Comparison of ENCODE assay signal across 1 cellular context in the genomic region with DNA sequence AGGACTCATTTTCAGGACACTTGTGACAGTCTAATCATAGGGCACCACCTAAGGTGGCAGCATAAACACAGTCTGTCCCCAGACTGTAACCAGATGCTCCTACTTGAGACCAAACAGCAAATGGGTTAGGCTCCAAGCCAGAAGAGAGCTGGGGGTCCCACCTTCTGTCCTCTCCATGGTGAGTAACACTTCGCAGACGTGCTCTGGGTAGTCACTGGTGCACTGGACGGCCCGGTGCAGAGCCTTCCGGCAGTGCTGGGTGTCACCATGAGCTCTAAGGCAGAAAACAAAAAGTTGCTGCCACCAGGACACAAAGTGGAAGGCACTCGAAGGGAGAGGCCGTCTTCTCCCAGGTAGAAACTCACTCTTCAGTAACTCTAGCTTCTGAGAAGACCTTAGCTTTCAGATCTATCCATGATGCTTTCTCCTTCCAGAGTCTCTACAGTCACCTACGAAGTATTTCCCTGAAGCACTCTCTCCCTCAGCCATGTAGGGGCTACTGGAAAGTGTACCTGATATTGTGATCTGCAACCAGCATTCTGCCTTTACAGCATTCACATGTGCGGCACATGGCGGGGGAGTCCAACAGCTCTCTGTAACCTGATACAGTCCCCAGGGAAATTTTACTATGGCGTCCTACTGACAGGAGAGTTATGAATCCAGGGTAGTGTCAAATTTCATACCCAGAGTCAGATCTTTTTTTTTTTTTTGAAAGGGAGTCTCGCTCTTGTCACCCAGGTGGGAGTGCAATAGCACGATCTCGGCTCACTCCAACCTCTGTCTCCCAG.
TF ChIP-seq lines count a peak whose summit lies in the region.

No MANE protein-coding gene starts in this region.

TF ChIP-seq in K562, 482 proteins besides CTCF, POLR2A, EP300 and RAD21 (continued from another document and continues in another):
- TF ChIP-seq, protein P1, sequence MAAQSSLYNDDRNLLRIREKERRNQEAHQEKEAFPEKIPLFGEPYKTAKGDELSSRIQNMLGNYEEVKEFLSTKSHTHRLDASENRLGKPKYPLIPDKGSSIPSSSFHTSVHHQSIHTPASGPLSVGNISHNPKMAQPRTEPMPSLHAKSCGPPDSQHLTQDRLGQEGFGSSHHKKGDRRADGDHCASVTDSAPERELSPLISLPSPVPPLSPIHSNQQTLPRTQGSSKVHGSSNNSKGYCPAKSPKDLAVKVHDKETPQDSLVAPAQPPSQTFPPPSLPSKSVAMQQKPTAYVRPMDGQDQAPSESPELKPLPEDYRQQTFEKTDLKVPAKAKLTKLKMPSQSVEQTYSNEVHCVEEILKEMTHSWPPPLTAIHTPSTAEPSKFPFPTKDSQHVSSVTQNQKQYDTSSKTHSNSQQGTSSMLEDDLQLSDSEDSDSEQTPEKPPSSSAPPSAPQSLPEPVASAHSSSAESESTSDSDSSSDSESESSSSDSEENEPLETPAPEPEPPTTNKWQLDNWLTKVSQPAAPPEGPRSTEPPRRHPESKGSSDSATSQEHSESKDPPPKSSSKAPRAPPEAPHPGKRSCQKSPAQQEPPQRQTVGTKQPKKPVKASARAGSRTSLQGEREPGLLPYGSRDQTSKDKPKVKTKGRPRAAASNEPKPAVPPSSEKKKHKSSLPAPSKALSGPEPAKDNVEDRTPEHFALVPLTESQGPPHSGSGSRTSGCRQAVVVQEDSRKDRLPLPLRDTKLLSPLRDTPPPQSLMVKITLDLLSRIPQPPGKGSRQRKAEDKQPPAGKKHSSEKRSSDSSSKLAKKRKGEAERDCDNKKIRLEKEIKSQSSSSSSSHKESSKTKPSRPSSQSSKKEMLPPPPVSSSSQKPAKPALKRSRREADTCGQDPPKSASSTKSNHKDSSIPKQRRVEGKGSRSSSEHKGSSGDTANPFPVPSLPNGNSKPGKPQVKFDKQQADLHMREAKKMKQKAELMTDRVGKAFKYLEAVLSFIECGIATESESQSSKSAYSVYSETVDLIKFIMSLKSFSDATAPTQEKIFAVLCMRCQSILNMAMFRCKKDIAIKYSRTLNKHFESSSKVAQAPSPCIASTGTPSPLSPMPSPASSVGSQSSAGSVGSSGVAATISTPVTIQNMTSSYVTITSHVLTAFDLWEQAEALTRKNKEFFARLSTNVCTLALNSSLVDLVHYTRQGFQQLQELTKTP (IDR thresholded peaks at IDR 0.05; ENCODE audit: low read depth in 1 of 2, partially characterized antibody in 2 of 2) = no peak
- TF ChIP-seq MYC (IDR thresholded peaks at IDR 0.05; ENCODE audit: low read depth, low read length) (peak; percentile 91), MYC (CRISPR knock-in tag; IDR thresholded peaks at IDR 0.05; ENCODE audit: borderline replicate concordance, low read depth) (no peak), IRF2 (CRISPR knock-in tag; IDR thresholded peaks at IDR 0.05) (no peak), SP2 (IDR thresholded peaks at IDR 0.05; ENCODE audit: extremely low read depth, low read depth, low read length, poor library complexity, severe bottlenecking) (no peak), PHB (CRISPR knock-in tag; IDR thresholded peaks at IDR 0.05) (no peak), BRD4 (IDR thresholded peaks at IDR 0.05) (no peak), NBN (IDR thresholded peaks at IDR 0.05; ENCODE audit: low read depth) (no peak), DEAF1 (CRISPR knock-in tag; IDR thresholded peaks at IDR 0.05) (no peak), PBX2 (CRISPR knock-in tag; IDR thresholded peaks at IDR 0.05; ENCODE audit: low read depth) (no peak), PBX2 (tag; conservative IDR thresholded peaks at IDR 0.05; ENCODE audit: low read depth) (peak; percentile 92), KDM4B (IDR thresholded peaks at IDR 0.05; ENCODE audit: borderline replicate concordance in 2 of 2, low read depth in 1 of 2) (no peak), CREBBP (IDR thresholded peaks at IDR 0.05; ENCODE audit: low read depth, low read length) (no peak), ZNF511 (CRISPR knock-in tag; IDR thresholded peaks at IDR 0.05) (no peak), CBX5 (IDR thresholded peaks at IDR 0.05; ENCODE audit: borderline replicate concordance, low read depth) (no peak), ZNF785 (CRISPR knock-in tag; IDR thresholded peaks at IDR 0.05) (no peak), ELF2 (CRISPR knock-in tag; IDR thresholded peaks at IDR 0.05) (no peak), NR2F6 (CRISPR knock-in tag; IDR thresholded peaks at IDR 0.05) (no peak), ZNF140 (CRISPR knock-in tag; IDR thresholded peaks at IDR 0.05) (no peak), ATF7 (IDR thresholded peaks at IDR 0.05) (no peak), ZNF324 (CRISPR knock-in tag; IDR thresholded peaks at IDR 0.05) (no peak), CHD4 (IDR thresholded peaks at IDR 0.05; ENCODE audit: insufficient read depth, insufficient replicate concordance, low read depth, low read length, poor library complexity, severe bottlenecking) (no peak), BRD9 (IDR thresholded peaks at IDR 0.05; ENCODE audit: low read depth, partially characterized antibody) (no peak), RCOR1 (IDR thresholded peaks at IDR 0.05; ENCODE audit: borderline replicate concordance in 1 of 2, low read depth in 2 of 2, low read length in 2 of 2) (peak in 1 of 2 experiments; percentile 13; a peak in 1 of 4 replicates), RUNX1 (IDR thresholded peaks at IDR 0.05; ENCODE audit: low read depth) (no peak), ASH1L (IDR thresholded peaks at IDR 0.05; ENCODE audit: borderline replicate concordance, low read depth, partially characterized antibody) (no peak), GTF2F1 (IDR thresholded peaks at IDR 0.05; ENCODE audit: low read depth, low read length) (no peak), ZNF830 (CRISPR knock-in tag; IDR thresholded peaks at IDR 0.05) (no peak), DACH1 (IDR thresholded peaks at IDR 0.05; ENCODE audit: partially characterized antibody) (no peak), COPS2 (conservative IDR thresholded peaks at IDR 0.05) (no peak), NRF1 (conservative IDR thresholded peaks at IDR 0.05 in 1 of 2, IDR thresholded peaks at IDR 0.05 in 1 of 2) (0 out of 4 replicates have a peak, but pooled peaks of 1 of the 2 experiments have one; percentile 12), HIVEP1 (CRISPR knock-in tag; IDR thresholded peaks at IDR 0.05) (no peak), FOXO4 (CRISPR knock-in tag; IDR thresholded peaks at IDR 0.05) (no peak), SAFB (IDR thresholded peaks at IDR 0.05; ENCODE audit: borderline replicate concordance, low read depth, low read length) (no peak), EWSR1 (IDR thresholded peaks at IDR 0.05; ENCODE audit: borderline replicate concordance, low read depth, partially characterized antibody) (no peak), TEAD1 (CRISPR knock-in tag; IDR thresholded peaks at IDR 0.05) (0 out of 4 replicates have a peak, but pooled peaks of 1 of the 2 experiments have one; percentile 39), SRSF1 (IDR thresholded peaks at IDR 0.05; ENCODE audit: low read depth, low read length) (no peak), CTBP1 (IDR thresholded peaks at IDR 0.05; ENCODE audit: borderline replicate concordance) (no peak)
- TF ChIP-seq, protein P2, sequence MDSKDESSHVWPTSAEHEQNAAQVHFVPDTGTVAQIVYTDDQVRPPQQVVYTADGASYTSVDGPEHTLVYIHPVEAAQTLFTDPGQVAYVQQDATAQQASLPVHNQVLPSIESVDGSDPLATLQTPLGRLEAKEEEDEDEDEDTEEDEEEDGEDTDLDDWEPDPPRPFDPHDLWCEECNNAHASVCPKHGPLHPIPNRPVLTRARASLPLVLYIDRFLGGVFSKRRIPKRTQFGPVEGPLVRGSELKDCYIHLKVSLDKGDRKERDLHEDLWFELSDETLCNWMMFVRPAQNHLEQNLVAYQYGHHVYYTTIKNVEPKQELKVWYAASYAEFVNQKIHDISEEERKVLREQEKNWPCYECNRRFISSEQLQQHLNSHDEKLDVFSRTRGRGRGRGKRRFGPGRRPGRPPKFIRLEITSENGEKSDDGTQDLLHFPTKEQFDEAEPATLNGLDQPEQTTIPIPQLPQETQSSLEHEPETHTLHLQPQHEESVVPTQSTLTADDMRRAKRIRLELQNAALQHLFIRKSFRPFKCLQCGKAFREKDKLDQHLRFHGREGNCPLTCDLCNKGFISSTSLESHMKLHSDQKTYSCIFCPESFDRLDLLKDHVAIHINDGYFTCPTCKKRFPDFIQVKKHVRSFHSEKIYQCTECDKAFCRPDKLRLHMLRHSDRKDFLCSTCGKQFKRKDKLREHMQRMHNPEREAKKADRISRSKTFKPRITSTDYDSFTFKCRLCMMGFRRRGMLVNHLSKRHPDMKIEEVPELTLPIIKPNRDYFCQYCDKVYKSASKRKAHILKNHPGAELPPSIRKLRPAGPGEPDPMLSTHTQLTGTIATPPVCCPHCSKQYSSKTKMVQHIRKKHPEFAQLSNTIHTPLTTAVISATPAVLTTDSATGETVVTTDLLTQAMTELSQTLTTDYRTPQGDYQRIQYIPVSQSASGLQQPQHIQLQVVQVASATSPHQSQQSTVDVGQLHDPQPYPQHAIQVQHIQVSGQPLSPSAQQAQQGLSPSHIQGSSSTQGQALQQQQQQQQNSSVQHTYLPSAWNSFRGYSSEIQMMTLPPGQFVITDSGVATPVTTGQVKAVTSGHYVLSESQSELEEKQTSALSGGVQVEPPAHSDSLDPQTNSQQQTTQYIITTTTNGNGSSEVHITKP (IDR thresholded peaks at IDR 0.05; ENCODE audit: partially characterized antibody) = no peak
- TF ChIP-seq, protein P3, sequence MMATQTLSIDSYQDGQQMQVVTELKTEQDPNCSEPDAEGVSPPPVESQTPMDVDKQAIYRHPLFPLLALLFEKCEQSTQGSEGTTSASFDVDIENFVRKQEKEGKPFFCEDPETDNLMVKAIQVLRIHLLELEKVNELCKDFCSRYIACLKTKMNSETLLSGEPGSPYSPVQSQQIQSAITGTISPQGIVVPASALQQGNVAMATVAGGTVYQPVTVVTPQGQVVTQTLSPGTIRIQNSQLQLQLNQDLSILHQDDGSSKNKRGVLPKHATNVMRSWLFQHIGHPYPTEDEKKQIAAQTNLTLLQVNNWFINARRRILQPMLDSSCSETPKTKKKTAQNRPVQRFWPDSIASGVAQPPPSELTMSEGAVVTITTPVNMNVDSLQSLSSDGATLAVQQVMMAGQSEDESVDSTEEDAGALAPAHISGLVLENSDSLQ (IDR thresholded peaks at IDR 0.05) = peak; percentile 90
- TF ChIP-seq, protein P4, sequence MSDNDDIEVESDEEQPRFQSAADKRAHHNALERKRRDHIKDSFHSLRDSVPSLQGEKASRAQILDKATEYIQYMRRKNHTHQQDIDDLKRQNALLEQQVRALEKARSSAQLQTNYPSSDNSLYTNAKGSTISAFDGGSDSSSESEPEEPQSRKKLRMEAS (CRISPR knock-in tag; IDR thresholded peaks at IDR 0.05) = peak; percentile 92
- TF ChIP-seq, protein P5, sequence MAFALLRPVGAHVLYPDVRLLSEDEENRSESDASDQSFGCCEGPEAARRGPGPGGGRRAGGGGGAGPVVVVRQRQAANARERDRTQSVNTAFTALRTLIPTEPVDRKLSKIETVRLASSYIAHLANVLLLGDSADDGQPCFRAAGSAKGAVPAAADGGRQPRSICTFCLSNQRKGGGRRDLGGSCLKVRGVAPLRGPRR (CRISPR knock-in tag; IDR thresholded peaks at IDR 0.05) = no peak
